Comparison of ENCODE assay signal across 1 cellular context in genomic region chr6:32984639-32985389, GRCh38.
TF ChIP-seq lines count a peak whose summit lies in the region.

No MANE protein-coding gene starts in this region.

TF ChIP-seq in WTC11, 78 proteins besides CTCF, POLR2A, EP300 and RAD21 (continued from another document):
- TF ChIP-seq ZNF425 (CRISPR knock-in tag; conservative IDR thresholded peaks at IDR 0.05), result peak; percentile 54; the same call in 1 of the 2 replicates
